1 cellular context compared by ENCODE assay signal in the genomic region with DNA sequence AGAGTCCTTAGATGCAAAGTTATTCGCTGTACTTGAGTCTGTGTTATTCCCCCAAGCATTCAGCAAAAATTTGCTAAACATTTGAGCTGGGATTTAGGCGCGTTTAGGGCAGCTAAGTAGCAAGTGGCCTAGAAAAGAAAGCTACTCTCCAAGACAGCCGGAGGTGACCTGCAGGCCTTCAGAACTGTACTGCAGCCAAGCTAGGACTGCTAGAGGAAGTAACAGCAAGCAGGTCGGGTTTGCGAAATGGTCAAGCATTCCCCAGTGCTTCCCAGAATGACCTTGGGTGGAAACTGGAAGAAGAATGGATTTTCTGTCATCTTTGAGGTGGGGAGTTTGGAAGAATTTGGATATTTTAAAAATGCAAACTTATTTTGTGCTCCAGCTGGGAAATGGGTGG.
TF ChIP-seq lines count a peak whose summit lies in the region.

No MANE protein-coding gene starts in this region.

TF ChIP-seq in K562, 482 proteins besides CTCF, POLR2A, EP300 and RAD21 (continued from another document):
- TF ChIP-seq THAP12 (CRISPR knock-in tag; IDR thresholded peaks at IDR 0.05), result no peak
- TF ChIP-seq ZNF184 (CRISPR knock-in tag; IDR thresholded peaks at IDR 0.05), result no peak
- no peak for TF ChIP-seq KAT8 (IDR thresholded peaks at IDR 0.05; ENCODE audit: low read depth)
- TF ChIP-seq NR3C1 (CRISPR knock-in tag; IDR thresholded peaks at IDR 0.05), result no peak
- TF ChIP-seq, protein P1, sequence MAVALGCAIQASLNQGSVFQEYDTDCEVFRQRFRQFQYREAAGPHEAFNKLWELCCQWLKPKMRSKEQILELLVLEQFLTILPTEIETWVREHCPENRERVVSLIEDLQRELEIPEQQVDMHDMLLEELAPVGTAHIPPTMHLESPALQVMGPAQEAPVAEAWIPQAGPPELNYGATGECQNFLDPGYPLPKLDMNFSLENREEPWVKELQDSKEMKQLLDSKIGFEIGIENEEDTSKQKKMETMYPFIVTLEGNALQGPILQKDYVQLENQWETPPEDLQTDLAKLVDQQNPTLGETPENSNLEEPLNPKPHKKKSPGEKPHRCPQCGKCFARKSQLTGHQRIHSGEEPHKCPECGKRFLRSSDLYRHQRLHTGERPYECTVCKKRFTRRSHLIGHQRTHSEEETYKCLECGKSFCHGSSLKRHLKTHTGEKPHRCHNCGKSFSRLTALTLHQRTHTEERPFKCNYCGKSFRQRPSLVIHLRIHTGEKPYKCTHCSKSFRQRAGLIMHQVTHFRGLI (CRISPR knock-in tag; IDR thresholded peaks at IDR 0.05), result no peak
- no peak for TF ChIP-seq ARID2 (IDR thresholded peaks at IDR 0.05)
